Comparison of ENCODE assay signal across 15 cellular contexts in genomic region chr7:157483515-157483914, GRCh38.
"Had no signal": no experiment of that assay in that cellular context is flagged by ENCODE, and none has a peak within 500 bp of the region (broad histone marks: within the 10 kb centered on the region; RNA-seq: fewer than 3 reads in every experiment).

No MANE protein-coding gene starts in this region.

- H3K9me3 Mint-ChIP-seq: stimulated activated memory B cell treated with anti-CD40 and anti-IgM and Interleukin-4, amounts not matched to agents 10 μg/mL and 1 μg/mL and 100 μg/mL, for 72 hours had no signal

- DNase-seq: activated CD4-positive, alpha-beta T cell treated with anti-CD3 and anti-CD28 coated beads for 1 hour; activated CD4-positive, alpha-beta T cell treated with anti-CD3 and anti-CD28 coated beads, Interleukin-2, amount 50 U/mL, for 48 hours; activated effector memory CD4-positive, alpha-beta T cell treated with Interleukin-2 at 50 U/mL for 16 hours; activated naive CD4-positive, alpha-beta T cell treated with anti-CD3 and anti-CD28 coated beads, Interleukin-2, amount 50 U/mL, for 16 hours; adrenal gland; left colon; midbrain; ovary; substantia nigra; T1000 had no signal

- H3K27me3 ChIP-seq: adrenal gland, cardiac muscle cell, ovary, tibial nerve had no signal

- H3K27ac ChIP-seq: adrenal gland, cardiac muscle cell, esophagus muscularis mucosa, ovary, tibial nerve had no signal

- H3K4me3 ChIP-seq: adrenal gland, cardiac muscle cell, esophagus muscularis mucosa, lung, ovary, tibial nerve had no signal

- H3K4me3 Mint-ChIP-seq: stimulated activated memory B cell treated with anti-CD40 and anti-IgM and Interleukin-4, amounts not matched to agents 10 μg/mL and 1 μg/mL and 100 μg/mL, for 72 hours had no signal

- H3K27ac Mint-ChIP-seq: stimulated activated memory B cell treated with anti-CD40 and anti-IgM and Interleukin-4, amounts not matched to agents 10 μg/mL and 1 μg/mL and 100 μg/mL, for 72 hours had no signal

- H3K36me3 ChIP-seq: adrenal gland, cardiac muscle cell, esophagus muscularis mucosa, ovary, tibial nerve had no signal

- H3K36me3 Mint-ChIP-seq: stimulated activated memory B cell treated with anti-CD40 and anti-IgM and Interleukin-4, amounts not matched to agents 10 μg/mL and 1 μg/mL and 100 μg/mL, for 72 hours had no signal

- ATAC-seq: left colon; stimulated activated memory B cell treated with anti-CD40 and anti-IgM and Interleukin-4, amounts not matched to agents 10 μg/mL and 1 μg/mL and 100 μg/mL, for 72 hours had no signal
